1 cellular context compared by ENCODE assay signal in the genomic region with DNA sequence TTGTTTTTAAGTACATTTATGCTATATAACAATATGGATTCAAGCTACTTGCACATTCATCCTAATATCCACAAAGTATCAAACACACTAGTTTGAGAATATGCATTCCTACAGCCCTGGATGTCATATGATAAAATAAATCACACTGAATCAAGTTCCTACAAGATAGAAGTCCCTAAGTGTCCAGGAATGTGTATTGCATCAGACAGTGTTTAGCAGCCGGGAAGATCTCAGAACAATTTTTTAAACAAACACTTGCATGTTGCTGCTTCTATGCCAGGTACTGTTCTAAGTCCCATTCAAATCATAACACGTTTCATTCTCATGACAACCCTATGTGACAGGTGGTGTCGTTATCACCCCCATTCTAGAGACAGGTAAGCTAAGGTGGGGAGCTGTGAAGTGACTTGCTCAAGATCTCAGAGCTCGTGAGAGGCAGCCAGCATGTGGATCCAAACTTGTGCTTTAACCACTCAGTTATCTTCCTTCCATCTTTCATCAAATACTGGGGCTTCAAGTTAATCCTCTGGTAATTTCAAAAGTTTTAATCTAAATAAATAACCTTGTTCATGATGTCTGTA.
TF ChIP-seq lines count a peak whose summit lies in the region.

No MANE protein-coding gene starts in this region.

TF ChIP-seq in SK-N-SH, 30 proteins besides CTCF, POLR2A, EP300 and RAD21 (continued from another document):
- TF ChIP-seq NRF1 (IDR thresholded peaks at IDR 0.05; ENCODE audit: low read depth, low read length) (no peak), RFX5 (IDR thresholded peaks at IDR 0.05; ENCODE audit: low read length) (no peak), MXI1 (IDR thresholded peaks at IDR 0.05; ENCODE audit: low read depth, low read length) (no peak), YY1 (IDR thresholded peaks at IDR 0.05; ENCODE audit: low read depth) (no peak), FOXM1 (IDR thresholded peaks at IDR 0.05; ENCODE audit: low read depth) (no peak), FOXJ3 (CRISPR knock-in tag; IDR thresholded peaks at IDR 0.05) (no peak)
- TF ChIP-seq, protein P1, sequence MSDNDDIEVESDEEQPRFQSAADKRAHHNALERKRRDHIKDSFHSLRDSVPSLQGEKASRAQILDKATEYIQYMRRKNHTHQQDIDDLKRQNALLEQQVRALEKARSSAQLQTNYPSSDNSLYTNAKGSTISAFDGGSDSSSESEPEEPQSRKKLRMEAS (IDR thresholded peaks at IDR 0.05; ENCODE audit: low read depth), result no peak
- TF ChIP-seq, protein P2, sequence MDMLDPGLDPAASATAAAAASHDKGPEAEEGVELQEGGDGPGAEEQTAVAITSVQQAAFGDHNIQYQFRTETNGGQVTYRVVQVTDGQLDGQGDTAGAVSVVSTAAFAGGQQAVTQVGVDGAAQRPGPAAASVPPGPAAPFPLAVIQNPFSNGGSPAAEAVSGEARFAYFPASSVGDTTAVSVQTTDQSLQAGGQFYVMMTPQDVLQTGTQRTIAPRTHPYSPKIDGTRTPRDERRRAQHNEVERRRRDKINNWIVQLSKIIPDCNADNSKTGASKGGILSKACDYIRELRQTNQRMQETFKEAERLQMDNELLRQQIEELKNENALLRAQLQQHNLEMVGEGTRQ (IDR thresholded peaks at IDR 0.05; ENCODE audit: borderline replicate concordance, low read depth, low read length), result no peak
